ENCODE assay signal across 8 cellular contexts in genomic region chr1:32612189-32612881, GRCh38. TPM values are rescaled to one million over a fixed set of nuclear protein-coding genes. Genes with fewer than 3 reads are reported as not detected.
DNase-seq lines count a peak whose midpoint lies in the region; ATAC-seq and TF ChIP-seq lines count a peak whose summit lies in the region.

No MANE protein-coding gene starts in this region.

- H3K36me3 ChIP-seq in mucosa of stomach (ENCODE audit: control insufficient read depth, insufficient read depth, low read length), result no peaks in the 10 kb centered on the region

- H3K9ac ChIP-seq in mucosa of stomach (ENCODE audit: low read length), result peak overlapping the region; percentile 36

- TF ChIP-seq CTCF in GM12864 (IDR thresholded peaks at IDR 0.05; ENCODE audit: low read depth, low read length, missing control alignments), result peak; percentile 39

- peaks cover 7% of the 10 kb centered on the region for H3K27me3 Mint-ChIP-seq in activated T-cell treated with anti-CD3 and anti-CD28 coated beads, Interleukin-2, amount 50 U/mL, for 72 hours (ENCODE audit: low read depth)

- H3K4me1 Mint-ChIP-seq in activated T-cell treated with anti-CD3 and anti-CD28 coated beads, Interleukin-2, amount 50 U/mL, for 72 hours (ENCODE audit: low read depth), result peaks cover 11% of the 10 kb centered on the region
- peaks cover 8% of the 10 kb centered on the region for H3K4me1 Mint-ChIP-seq in stimulated activated effector memory CD8-positive, alpha-beta T cell treated with anti-CD3 and anti-CD28 coated beads, Interleukin-12 subunit alpha, Interleukin-12 subunit beta, amount 100 ng/mL, for 72 hours

- no peaks in the 10 kb centered on the region for H3K9me3 ChIP-seq in mucosa of stomach (ENCODE audit: control insufficient read depth, low read length)

- no peaks in the 10 kb centered on the region for H3K9me3 Mint-ChIP-seq in activated T-cell treated with anti-CD3 and anti-CD28 coated beads, Interleukin-2, amount 50 U/mL, for 72 hours
- no peaks in the 10 kb centered on the region for H3K9me3 Mint-ChIP-seq in stimulated activated effector memory CD8-positive, alpha-beta T cell treated with anti-CD3 and anti-CD28 coated beads, Interleukin-12 subunit alpha, Interleukin-12 subunit beta, amount 100 ng/mL, for 72 hours

- no peaks in the 10 kb centered on the region for H3K27me3 ChIP-seq in mucosa of stomach (ENCODE audit: control insufficient read depth, insufficient read depth, low read length)

- DNase-seq in GM12864 (ENCODE audit: low read depth) (no peak), NCI-H526 (lab: John Stamatoyannopoulos, UW) (peak; percentile 45 to 93), fibroblast of gingiva (ENCODE audit: low read depth) (peak; percentile 64)
- peak; percentile 67 to 69 for DNase-seq in activated T-cell treated with anti-CD3 and anti-CD28 coated beads, Interleukin-2, amount 50 U/mL, for 72 hours
- peak; percentile 26 to 57 for DNase-seq in stimulated activated effector memory CD8-positive, alpha-beta T cell treated with anti-CD3 and anti-CD28 coated beads, Interleukin-12 subunit alpha, Interleukin-12 subunit beta, amount 100 ng/mL, for 72 hours (ENCODE audit: low spot score in 2 of 2)

- no peak overlapping the region for H3K27ac Mint-ChIP-seq in activated T-cell treated with anti-CD3 and anti-CD28 coated beads, Interleukin-2, amount 50 U/mL, for 72 hours
- H3K27ac Mint-ChIP-seq in stimulated activated effector memory CD8-positive, alpha-beta T cell treated with anti-CD3 and anti-CD28 coated beads, Interleukin-12 subunit alpha, Interleukin-12 subunit beta, amount 100 ng/mL, for 72 hours, result no peak overlapping the region

- no peaks in the 10 kb centered on the region for H3K36me3 Mint-ChIP-seq in activated T-cell treated with anti-CD3 and anti-CD28 coated beads, Interleukin-2, amount 50 U/mL, for 72 hours (ENCODE audit: insufficient read depth in 2 of 2)
- H3K36me3 Mint-ChIP-seq in stimulated activated effector memory CD8-positive, alpha-beta T cell treated with anti-CD3 and anti-CD28 coated beads, Interleukin-12 subunit alpha, Interleukin-12 subunit beta, amount 100 ng/mL, for 72 hours, result peaks cover 7% of the 10 kb centered on the region

- H3K4me3 ChIP-seq in GM12864 (ENCODE audit: low read depth, low read length) (peak overlapping the region; percentile 60), mucosa of stomach (ENCODE audit: low read length) (peak overlapping the region; percentile 14)

- H3K4me3 Mint-ChIP-seq in activated T-cell treated with anti-CD3 and anti-CD28 coated beads, Interleukin-2, amount 50 U/mL, for 72 hours, result peak overlapping the region; percentile 66 to 75
- H3K4me3 Mint-ChIP-seq in stimulated activated effector memory CD8-positive, alpha-beta T cell treated with anti-CD3 and anti-CD28 coated beads, Interleukin-12 subunit alpha, Interleukin-12 subunit beta, amount 100 ng/mL, for 72 hours, result peak overlapping the region; percentile 54

- H3K4me1 ChIP-seq in mucosa of stomach (ENCODE audit: control insufficient read depth, insufficient read depth, low read length), result no peaks in the 10 kb centered on the region

- peak; percentile 92 for ATAC-seq in HG02973 (IDR thresholded peaks at IDR 0.05; ENCODE audit: unreplicated experiment)
- peak; percentile 97 to 99 for ATAC-seq in activated T-cell treated with anti-CD3 and anti-CD28 coated beads, Interleukin-2, amount 50 U/mL, for 72 hours (replicated peaks in 1 of 2)
- peak; percentile 89 for ATAC-seq in stimulated activated effector memory CD8-positive, alpha-beta T cell treated with anti-CD3 and anti-CD28 coated beads, Interleukin-12 subunit alpha, Interleukin-12 subunit beta, amount 100 ng/mL, for 72 hours
- ATAC-seq in GM19351 (IDR thresholded peaks at IDR 0.05; ENCODE audit: unreplicated experiment), result no peak

RNA-seq across cellular contexts. Expression of gene ZBTB8OS, which starts 38.0 kb away (rescaled TPM):
- 10 to 100 TPM; 61.2 to 77.4 TPM for total RNA-seq in activated T-cell treated with anti-CD3 and anti-CD28 coated beads, Interleukin-2, amount 50 U/mL, for 72 hours

RNA-seq across cellular contexts. Expression of gene RBBP4, which starts 38.7 kb away (rescaled TPM):
- total RNA-seq in activated T-cell treated with anti-CD3 and anti-CD28 coated beads, Interleukin-2, amount 50 U/mL, for 72 hours, result 100 to 1,000 TPM; 252 to 274 TPM
